ENCODE assay signal across 8 cellular contexts in the genomic region with DNA sequence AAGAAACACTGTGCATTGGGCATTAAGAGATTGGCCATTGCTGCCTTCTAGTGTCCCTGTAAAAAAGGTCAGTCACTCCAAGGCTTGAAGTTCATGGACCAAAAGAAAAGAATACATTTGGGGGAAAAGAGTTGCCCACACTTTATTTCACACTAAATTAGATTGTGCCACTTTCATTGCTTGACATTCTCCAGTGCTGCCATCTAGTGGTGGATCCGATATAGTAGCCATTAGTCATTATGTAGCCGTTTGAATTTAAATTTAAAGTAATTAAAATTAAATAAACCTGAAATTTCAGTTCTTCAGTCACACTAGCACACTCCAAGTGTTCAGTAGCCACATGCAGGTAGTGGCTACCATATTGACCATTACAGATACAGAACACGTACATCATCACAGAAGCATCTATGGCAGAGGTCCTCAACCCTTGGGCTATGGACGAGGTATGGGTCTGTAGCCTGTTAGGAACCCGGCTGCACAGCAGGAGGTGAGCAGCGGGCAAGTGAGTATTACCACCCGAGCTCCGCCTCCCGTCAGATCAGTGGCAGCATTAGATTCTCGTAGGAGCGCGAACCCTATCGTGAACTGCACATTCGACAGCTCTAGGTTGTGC. TPM values are rescaled to one million over a fixed set of nuclear protein-coding genes. Genes with fewer than 3 reads are reported as not detected.
DNase-seq lines count a peak whose midpoint lies in the region; ATAC-seq, FAIRE-seq and TF ChIP-seq lines count a peak whose summit lies in the region.

No MANE protein-coding gene starts in this region.

- intact Hi-C loops in CD8-positive, alpha-beta T cell (cut with DNase I, micrococcal nuclease), result no loop called here
- intact Hi-C loops in endothelial cell of umbilical vein (cut with micrococcal nuclease), result loop anchor here (2.0 kb wide), 1 partner anchor 70 kb away; no protein-coding TSS in a partner anchor

- no peak for ATAC-seq in CD8-positive, alpha-beta T cell
- no peak for ATAC-seq in HG03039 (IDR thresholded peaks at IDR 0.05; ENCODE audit: unreplicated experiment)

- no peaks in the 10 kb centered on the region for H3K9me3 Mint-ChIP-seq in CD8-positive, alpha-beta T cell

- H3K4me3 ChIP-seq in CD8-positive, alpha-beta T cell (ENCODE audit: low read depth, low read length), result no peak overlapping the region
- no peak overlapping the region for H3K4me3 ChIP-seq in SJCRH30
- no peak overlapping the region for H3K4me3 ChIP-seq in endothelial cell of umbilical vein (replicated peaks in 1 of 3; ENCODE audit: insufficient read depth in 1 of 3, low read depth in 1 of 3, low read length in 3 of 3)
- H3K4me3 ChIP-seq in neutrophil (ENCODE audit: low read depth in 1 of 2, low read length in 1 of 2), result no peak overlapping the region

- no peak overlapping the region for H3K27ac ChIP-seq in CD8-positive, alpha-beta T cell (ENCODE audit: low read depth, low read length)
- H3K27ac ChIP-seq in SJCRH30 (no peak overlapping the region), endothelial cell of umbilical vein (ENCODE audit: insufficient read depth, low read depth, low read length) (no peak overlapping the region), neutrophil (no peak overlapping the region)

- H3K9me1 ChIP-seq in endothelial cell of umbilical vein (replicated peaks; ENCODE audit: control insufficient read depth, extremely low read depth, insufficient read depth, low read length), result no peaks in the 10 kb centered on the region

- FAIRE-seq in GM19239 (lab: Jason Lieb, UNC) (peak; percentile 70), endothelial cell of umbilical vein (lab: Jason Lieb, UNC) (peak; percentile 85)

- H3K27me3 Mint-ChIP-seq in CD8-positive, alpha-beta T cell (ENCODE audit: low read depth), result peaks cover 40% of the 10 kb centered on the region

- DNase-seq in CD8-positive, alpha-beta T cell, result peak in 3 of 7 experiments; percentile 7 to 39 (median 35)
- no peak for DNase-seq in GM19239 (ENCODE audit: insufficient read length, low spot score)
- DNase-seq in SJCRH30, result peak; percentile 47 to 79
- DNase-seq in endothelial cell of umbilical vein (ENCODE audit: low read depth, low spot score), result peak; percentile 52
- DNase-seq in AG08396 (ENCODE audit: low spot score), result no peak
- DNase-seq in globus pallidus (ENCODE audit: low spot score), result no peak

- no peaks in the 10 kb centered on the region for H3K27me3 ChIP-seq in CD8-positive, alpha-beta T cell (ENCODE audit: insufficient read depth, low read length)
- no peaks in the 10 kb centered on the region for H3K27me3 ChIP-seq in SJCRH30
- peaks cover 0 to 2% of the 10 kb centered on the region in 2 experiments for H3K27me3 ChIP-seq in endothelial cell of umbilical vein (ENCODE audit: control insufficient read depth in 2 of 2, insufficient read depth in 2 of 2, low read length in 2 of 2)
- no peaks in the 10 kb centered on the region for H3K27me3 ChIP-seq in neutrophil

- H3K36me3 Mint-ChIP-seq in CD8-positive, alpha-beta T cell, result no peaks in the 10 kb centered on the region

- no peaks in the 10 kb centered on the region for H3K4me1 Mint-ChIP-seq in CD8-positive, alpha-beta T cell (ENCODE audit: low read depth)

- no peak overlapping the region for H3K9ac ChIP-seq in endothelial cell of umbilical vein (replicated peaks; ENCODE audit: extremely low read depth, insufficient read depth, low read length)

- H3K4me2 ChIP-seq in endothelial cell of umbilical vein (ENCODE audit: insufficient read depth, low read length), result no peak overlapping the region

- no peak overlapping the region for H3K4me3 Mint-ChIP-seq in CD8-positive, alpha-beta T cell

- dilution Hi-C loops in endothelial cell of umbilical vein (cut with MboI; ENCODE audit: extremely low pct_ligation_motif_present, low sequenced_read_pairs), result no loop called here

- TF ChIP-seq POLR2A in endothelial cell of umbilical vein (IDR thresholded peaks at IDR 0.05; ENCODE audit: low read depth, low read length), result no peak

- H4K20me1 ChIP-seq in endothelial cell of umbilical vein (replicated peaks; ENCODE audit: control insufficient read depth, extremely low read depth, insufficient read depth, low read length), result no peaks in the 10 kb centered on the region

- BruUV-seq in endothelial cell of umbilical vein (replicated peaks; lab: Mats Ljungman, UMichigan), result no TSS peak

- peak; percentile 95 for TF ChIP-seq CTCF in CD8-positive, alpha-beta T cell (IDR thresholded peaks at IDR 0.05)
- TF ChIP-seq CTCF in endothelial cell of umbilical vein (IDR thresholded peaks at IDR 0.05; ENCODE audit: extremely low read depth in 1 of 2, insufficient read depth in 1 of 2, low read depth in 1 of 2, low read length in 2 of 2) (peak; percentile 59 to 65), neutrophil (IDR thresholded peaks at IDR 0.05) (peak; percentile 34)

- POLR2A ChIA-PET in CD8-positive, alpha-beta T cell (lab: Charles Lee), result no interaction called here
- POLR2A ChIA-PET in endothelial cell of umbilical vein (lab: Charles Lee), result no interaction called here

- H3K36me3 ChIP-seq in CD8-positive, alpha-beta T cell (ENCODE audit: insufficient read depth, low read length), result no peaks in the 10 kb centered on the region
- H3K36me3 ChIP-seq in SJCRH30 (no peaks in the 10 kb centered on the region), endothelial cell of umbilical vein (ENCODE audit: control insufficient read depth in 2 of 2, extremely low read depth in 1 of 2, insufficient read depth in 2 of 2, low read length in 2 of 2) (no peaks in the 10 kb centered on the region), neutrophil (no peaks in the 10 kb centered on the region)

- no peaks in the 10 kb centered on the region for H3K9me3 ChIP-seq in CD8-positive, alpha-beta T cell (ENCODE audit: low read length)
- H3K9me3 ChIP-seq in SJCRH30 (replicated peaks) (no peaks in the 10 kb centered on the region), endothelial cell of umbilical vein (replicated peaks; ENCODE audit: control insufficient read depth, insufficient read depth, low read length) (no peaks in the 10 kb centered on the region), neutrophil (no peaks in the 10 kb centered on the region)

- no peak overlapping the region for H2AFZ ChIP-seq in endothelial cell of umbilical vein (ENCODE audit: low read depth, low read length)

- no peak overlapping the region for H3K27ac Mint-ChIP-seq in CD8-positive, alpha-beta T cell

- H3K4me1 ChIP-seq in CD8-positive, alpha-beta T cell (ENCODE audit: insufficient read depth, low read length), result no peaks in the 10 kb centered on the region
- no peaks in the 10 kb centered on the region for H3K4me1 ChIP-seq in SJCRH30
- no peaks in the 10 kb centered on the region for H3K4me1 ChIP-seq in endothelial cell of umbilical vein (ENCODE audit: control insufficient read depth, extremely low read depth, insufficient read depth, low read length)
- no peaks in the 10 kb centered on the region for H3K4me1 ChIP-seq in neutrophil (ENCODE audit: control insufficient read depth in 1 of 2, insufficient read depth in 1 of 2, low read depth in 1 of 2, low read length in 1 of 2)

- CTCF ChIA-PET in CD8-positive, alpha-beta T cell (lab: Charles Lee), result interaction anchor here (0.5 to 2.7 kb wide), 14 partner anchors 9 to 217 kb away, joined by 3 to 21 read pairs (median 4); a partner anchor contains a TSS
- CTCF ChIA-PET in endothelial cell of umbilical vein (lab: Charles Lee), result interaction anchor here (0.7 to 5.3 kb wide), 16 partner anchors 9 to 171 kb away, joined by 3 to 66 read pairs (median 4); a partner anchor contains a TSS

- no peaks in the 10 kb centered on the region for H3K79me2 ChIP-seq in endothelial cell of umbilical vein (ENCODE audit: control insufficient read depth, insufficient read depth, low read length)

TF ChIP-seq in endothelial cell of umbilical vein, 7 proteins besides CTCF, POLR2A, EP300 and RAD21:
- TF ChIP-seq, protein P1, sequence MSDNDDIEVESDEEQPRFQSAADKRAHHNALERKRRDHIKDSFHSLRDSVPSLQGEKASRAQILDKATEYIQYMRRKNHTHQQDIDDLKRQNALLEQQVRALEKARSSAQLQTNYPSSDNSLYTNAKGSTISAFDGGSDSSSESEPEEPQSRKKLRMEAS (IDR thresholded peaks at IDR 0.05; ENCODE audit: insufficient read depth, insufficient read length), result no peak
- no peak for TF ChIP-seq MYC (IDR thresholded peaks at IDR 0.05; ENCODE audit: low read depth, low read length)
- no peak for TF ChIP-seq FOS (IDR thresholded peaks at IDR 0.05; ENCODE audit: borderline replicate concordance, insufficient read depth, low read length)

RNA-seq across cellular contexts. Expression of a gene that starts 21.9 kb away (rescaled TPM):
- not detected for total RNA-seq in CD8-positive, alpha-beta T cell
- 0.16 and 0.25 TPM in 2 replicates for total RNA-seq in SJCRH30 (2014; rRNA removed; shearing (Covaris generic))
- 765 and 804 TPM in 2 replicates for total RNA-seq in endothelial cell of umbilical vein
- polyA plus RNA-seq in endothelial cell of umbilical vein, result 815 and 836 TPM in 2 replicates
- 612 and 674 TPM in 2 replicates for polyA plus RNA-seq in endothelial cell of umbilical vein (2011; cell fraction: cytosol; rRNA removed)
- polyA plus RNA-seq in endothelial cell of umbilical vein (2011; cell fraction: nucleus; rRNA removed), result 968 and 1,022 TPM in 2 replicates
- polyA plus RNA-seq in endothelial cell of umbilical vein (2012), result 660 and 706 TPM in 2 replicates
- polyA minus RNA-seq in endothelial cell of umbilical vein, result 1,106 and 1,227 TPM in 2 replicates
- 1.3 TPM for polyA minus RNA-seq in endothelial cell of umbilical vein (2011; cell fraction: cytosol; rRNA and poly(A)+ RNA removed)
- polyA minus RNA-seq in endothelial cell of umbilical vein (2011; cell fraction: nucleus; rRNA and poly(A)+ RNA removed), result 678 and 739 TPM in 2 replicates

Comparison
In these comparisons a context has a peak if more than half of its experiments do, and no peak if none do; other contexts are left out.
1. DNase-seq: peak in SJCRH30 (2 of 2) and endothelial cell of umbilical vein (single experiment); none in GM19239 (single experiment), AG08396 (single experiment) and globus pallidus (single experiment).
2. CTCF ChIP-seq: peak in every context shown above with its lines; median percentile 95 in CD8-positive, alpha-beta T cell; 62 in endothelial cell of umbilical vein; 34 in neutrophil.
3. RNA of a gene that starts 21.9 kb away (total RNA-seq): 765 to 804 TPM in endothelial cell of umbilical vein; 0.16 to 0.25 TPM in SJCRH30 and not detected in CD8-positive, alpha-beta T cell; every median in the first group is over 100 times any median in the second.